ENCODE assay signal across 11 cellular contexts in genomic region chr1:94865369-94865768, GRCh38. TPM values are rescaled to one million over a fixed set of nuclear protein-coding genes. Genes with fewer than 3 reads are reported as not detected.
DNase-seq lines count a peak whose midpoint lies in the region; ATAC-seq and TF ChIP-seq lines count a peak whose summit lies in the region.
"Had no signal": no experiment of that assay in that cellular context is flagged by ENCODE, and none has a peak within 500 bp of the region (broad histone marks: within the 10 kb centered on the region; RNA-seq: fewer than 3 reads in every experiment).

No MANE protein-coding gene starts in this region.

- H3K4me1 ChIP-seq in duodenal mucosa (ENCODE audit: control insufficient read depth in 1 of 2, insufficient read depth in 2 of 2, low read length in 2 of 2): peaks cover 0 to 20% of the 10 kb centered on the region in 2 donors
- peaks cover 10 to 16% of the 10 kb centered on the region in 2 donors for H3K4me1 ChIP-seq in lung (ENCODE audit: control insufficient read depth in 2 of 2, insufficient read depth in 2 of 2, low read length in 2 of 2)
- peaks cover 11% of the 10 kb centered on the region for H3K4me1 ChIP-seq in mesendoderm (ENCODE audit: control insufficient read depth, low read depth, low read length)
- H3K4me1 ChIP-seq in CD4-positive, alpha-beta memory T cell (ENCODE audit: insufficient read depth, low read length): no peaks in the 10 kb centered on the region

- H2BK120ac ChIP-seq in mesendoderm (ENCODE audit: low read depth, low read length): no peak overlapping the region

- H3K18ac ChIP-seq in mesendoderm (ENCODE audit: low read length): no peak overlapping the region

- no peak overlapping the region for H3K4ac ChIP-seq in mesendoderm (ENCODE audit: low read depth, low read length)

- intact Hi-C loops in CD4-positive, alpha-beta memory T cell (cut with micrococcal nuclease): no loop called here

- H3K9me3 Mint-ChIP-seq in CD4-positive, alpha-beta memory T cell: no peaks in the 10 kb centered on the region

- no peak overlapping the region for H2BK5ac ChIP-seq in mesendoderm (ENCODE audit: low read length)

- no peak overlapping the region for H2BK15ac ChIP-seq in mesendoderm (replicated peaks; ENCODE audit: low read depth)

- H4K8ac ChIP-seq in mesendoderm (ENCODE audit: low read depth, low read length): no peak overlapping the region

- DNase-seq in NCI-H526 (lab: John Stamatoyannopoulos, UW) (peak; percentile 90 to 92), lung (ENCODE audit: low spot score) (no peak), substantia nigra (lab: John Stamatoyannopoulos, UW) (peak in 5 of 49 donors; percentile 6 to 36 (median 15)), GOT3 (lab: John Stamatoyannopoulos, UW) (no peak), mesendoderm (no peak)
- no peak for DNase-seq in CD4-positive, alpha-beta memory T cell
- DNase-seq in NK-92 treated with Interleukin-12 subunit alpha and Interleukin-12 subunit beta, amount 100 ng/mL, for 24 hours (lab: John Stamatoyannopoulos, UW): no peak
- DNase-seq: activated T-cell treated with anti-CD3 and anti-CD28 coated beads for 4 hours; stimulated activated CD4-positive, alpha-beta T cell treated with anti-CD3 and anti-CD28 coated beads, Interleukin-4, amount 100 ng/mL, for 24 hours had no signal

- H3K79me1 ChIP-seq in mesendoderm (ENCODE audit: low read length): no peaks in the 10 kb centered on the region

- H3K36me3 ChIP-seq in duodenal mucosa (ENCODE audit: control insufficient read depth in 1 of 2, insufficient read depth in 2 of 2, low read length in 2 of 2) (peaks cover 6 to 34% of the 10 kb centered on the region in 2 donors), lung (ENCODE audit: control insufficient read depth in 2 of 2, insufficient read depth in 2 of 2, low read length in 2 of 2) (no peaks in the 10 kb centered on the region), mesendoderm (ENCODE audit: control insufficient read depth, insufficient read depth, low read length) (no peaks in the 10 kb centered on the region)
- H3K36me3 ChIP-seq in CD4-positive, alpha-beta memory T cell (ENCODE audit: insufficient read depth, low read length): no peaks in the 10 kb centered on the region

- H3K9me3 ChIP-seq in duodenal mucosa (ENCODE audit: control insufficient read depth in 1 of 2, low read length in 2 of 2) (no peaks in the 10 kb centered on the region), lung (ENCODE audit: control insufficient read depth in 2 of 2, insufficient read depth in 1 of 2, low read length in 1 of 2) (no peaks in the 10 kb centered on the region)
- no peaks in the 10 kb centered on the region for H3K9me3 ChIP-seq in CD4-positive, alpha-beta memory T cell (ENCODE audit: control insufficient read depth in 1 of 2, low read length in 2 of 2)

- peaks cover 0 to 2% of the 10 kb centered on the region in 2 donors for H3K27me3 Mint-ChIP-seq in CD4-positive, alpha-beta memory T cell

- POLR2A ChIA-PET in CD4-positive, alpha-beta memory T cell (lab: Charles Lee; ENCODE audit: partially characterized antibody): no interaction called here

- no peak overlapping the region for H3K4me2 ChIP-seq in mesendoderm (ENCODE audit: low read length)

- H3K9ac ChIP-seq in duodenal mucosa (ENCODE audit: low read depth in 1 of 2, low read length in 2 of 2): no peak overlapping the region
- no peak overlapping the region for H3K9ac ChIP-seq in mesendoderm (ENCODE audit: low read length)

- H3K27me3 ChIP-seq in duodenal mucosa (ENCODE audit: control insufficient read depth in 1 of 2, insufficient read depth in 2 of 2, low read length in 2 of 2): no peaks in the 10 kb centered on the region
- no peaks in the 10 kb centered on the region for H3K27me3 ChIP-seq in lung (ENCODE audit: control insufficient read depth, insufficient read depth)
- H3K27me3 ChIP-seq in mesendoderm (ENCODE audit: insufficient read depth, low read length, poor library complexity): no peaks in the 10 kb centered on the region
- H3K27me3 ChIP-seq in CD4-positive, alpha-beta memory T cell (ENCODE audit: insufficient read depth, low read length): no peaks in the 10 kb centered on the region

- H4K5ac ChIP-seq in mesendoderm (ENCODE audit: low read length): no peak overlapping the region

- no peak for TF ChIP-seq CTCF in lung (IDR thresholded peaks at IDR 0.05; ENCODE audit: control extremely low read depth, extremely low read depth)

- no peaks in the 10 kb centered on the region for H3K79me2 ChIP-seq in mesendoderm (ENCODE audit: control insufficient read depth, insufficient read depth, low read length)

- H3K23ac ChIP-seq in mesendoderm (ENCODE audit: low read length): no peak overlapping the region

- H3K56ac ChIP-seq in mesendoderm (ENCODE audit: low read length): no peak overlapping the region

- H3K27ac Mint-ChIP-seq in CD4-positive, alpha-beta memory T cell: no peak overlapping the region

- CTCF ChIA-PET in CD4-positive, alpha-beta memory T cell (lab: Charles Lee; ENCODE audit: partially characterized antibody): interaction anchor here (1.8 to 2.3 kb wide), 2 partner anchors 11 to 178 kb away, joined by 8 to 12 read pairs; no protein-coding TSS in a partner anchor

- H3K4me3 ChIP-seq in duodenal mucosa (ENCODE audit: low read depth in 1 of 2, low read length in 2 of 2) (no peak overlapping the region), lung (no peak overlapping the region), mesendoderm (ENCODE audit: low read length) (no peak overlapping the region)
- H3K4me3 ChIP-seq in CD4-positive, alpha-beta memory T cell (ENCODE audit: low read length in 2 of 2): no peak overlapping the region

- no peak overlapping the region for H3K4me3 Mint-ChIP-seq in CD4-positive, alpha-beta memory T cell

- no peaks in the 10 kb centered on the region for H3K4me1 Mint-ChIP-seq in CD4-positive, alpha-beta memory T cell

- H3K36me3 Mint-ChIP-seq in CD4-positive, alpha-beta memory T cell: no peaks in the 10 kb centered on the region

- H2AK5ac ChIP-seq in mesendoderm (ENCODE audit: low read length): no peak overlapping the region

- no peak for ATAC-seq in lung (ENCODE audit: insufficient read depth, low FRiP score)
- ATAC-seq: Panc1 had no signal

- H3K27ac ChIP-seq in duodenal mucosa (ENCODE audit: low read depth, low read length): peak overlapping the region; percentile 59
- peak overlapping the region; percentile 45 to 78 for H3K27ac ChIP-seq in lung (ENCODE audit: low read depth in 1 of 2, low read length in 1 of 2)
- H3K27ac ChIP-seq in substantia nigra (ENCODE audit: low read depth, low read length, poor library complexity, severe bottlenecking): peak overlapping the region; percentile 28
- H3K27ac ChIP-seq in mesendoderm (ENCODE audit: low read depth, low read length): no peak overlapping the region
- no peak overlapping the region for H3K27ac ChIP-seq in CD4-positive, alpha-beta memory T cell (ENCODE audit: low read depth, low read length)

- 59 to 82% methylated on average over 4 of the region's 4 CpGs for WGBS in lung, 2 donors
- WGBS in mesendoderm (ENCODE audit: extremely low coverage, insufficient coverage, low lambda C conversion rate): 100% methylated on average over 1 of the region's 4 CpGs

RNA-seq across cellular contexts. Expression of gene SLC44A3, which starts 45.2 kb away (rescaled TPM):
- total RNA-seq in lung: 10 to 100 TPM; 13.8 to 31.8 TPM
- polyA plus RNA-seq in lung: 1 to 10 TPM; 9.3 to 9.4 TPM
- 1.3 TPM for polyA plus RNA-seq in mesendoderm (2013, experiment 1 of 2)
- polyA plus RNA-seq in mesendoderm (2013, experiment 2 of 2): 1.5 TPM
- total RNA-seq in CD4-positive, alpha-beta memory T cell: 1 to 10 TPM; 1.9 to 2.3 TPM
- polyA plus RNA-seq in CD4-positive, alpha-beta memory T cell: 1 to 10 TPM; 1.1 to 1.9 TPM

Comparison
In these comparisons a context has a peak if more than half of its experiments do, and no peak if none do; other contexts are left out.
1. DNase-seq: peak in NCI-H526 (2 of 2); none in lung (single experiment), GOT3 (single experiment), mesendoderm (single experiment), CD4-positive, alpha-beta memory T cell (0 of 5) and NK-92 treated with Interleukin-12 subunit alpha and Interleukin-12 subunit beta, amount 100 ng/mL, for 24 hours (single experiment).
2. H3K27ac ChIP-seq: peak in duodenal mucosa (single experiment), lung (2 of 2) and substantia nigra (single experiment); none in mesendoderm (single experiment) and CD4-positive, alpha-beta memory T cell (single experiment).
3. RNA of gene SLC44A3, which starts 45.2 kb away (total RNA-seq): 13.8 to 31.8 TPM in lung; 1.9 to 2.3 TPM in CD4-positive, alpha-beta memory T cell; every median in the first group is over 4 times any median in the second.